In genomic region chr5:35120745-35121144, GRCh38 we compare ENCODE assay signal across 17 cellular contexts.
A peak's percentile ranks its signal among the peaks of the same experiment; 100 is the strongest.
DNase-seq lines count a peak whose midpoint lies in the region; ATAC-seq, FAIRE-seq and TF ChIP-seq lines count a peak whose summit lies in the region.
"Had no signal": no experiment of that assay in that cellular context is flagged by ENCODE, and none has a peak within 500 bp of the region (broad histone marks: within the 10 kb centered on the region; RNA-seq: fewer than 3 reads in every experiment).

No MANE protein-coding gene starts in this region.

- 35% methylated on average over 1 of the region's 1 CpG for WGBS in liver
- 100% methylated on average over 1 of the region's 1 CpG for WGBS in HepG2 (ENCODE audit: low lambda C conversion rate)

- FAIRE-seq in HepG2 (lab: Jason Lieb, UNC): no peak
- FAIRE-seq: GM12878, GM19239, H1 had no signal

- H3K27ac Mint-ChIP-seq in progenitor cell of endocrine pancreas (no peak overlapping the region), glutamatergic neuron (ENCODE audit: unreplicated experiment) (no peak overlapping the region)
- H3K27ac Mint-ChIP-seq: CD8-positive, alpha-beta memory T cell; HFFc6 had no signal

- H3K4me1 ChIP-seq in liver (ENCODE audit: control insufficient read depth in 4 of 4, insufficient read depth in 4 of 4, low read length in 3 of 4) (peaks cover 3 to 29% (median 20%) of the 10 kb centered on the region in 4 donors), HepG2 (ENCODE audit: insufficient read depth, low read length) (peaks cover 49% of the 10 kb centered on the region)
- H3K4me1 ChIP-seq: BLaER1, Caco-2, HAP-1 had no signal

- H3K27me3 Mint-ChIP-seq in progenitor cell of endocrine pancreas (peaks cover 3% of the 10 kb centered on the region), glutamatergic neuron (ENCODE audit: unreplicated experiment) (no peaks in the 10 kb centered on the region)

- no peak overlapping the region for H2AFZ ChIP-seq in HepG2 (ENCODE audit: low read length)

- DNase-seq in HepG2 (ENCODE audit: low spot score): no peak
- DNase-seq in cardiac fibroblast (ENCODE audit: low read depth in 2 of 2): peak; percentile 23 to 42
- peak; percentile 63 for DNase-seq in fibroblast of villous mesenchyme (ENCODE audit: low read depth)
- DNase-seq in progenitor cell of endocrine pancreas (ENCODE audit: low spot score, unreplicated experiment): no peak
- no peak for DNase-seq in GM13977 (ENCODE audit: low spot score)
- no peak for DNase-seq in glutamatergic neuron
- DNase-seq: 8988T; AML-193; Caco-2; CD8-positive, alpha-beta memory T cell; HFFc6 had no signal

- H3K36me3 Mint-ChIP-seq in progenitor cell of endocrine pancreas (ENCODE audit: insufficient read depth): no peaks in the 10 kb centered on the region
- H3K36me3 Mint-ChIP-seq in glutamatergic neuron (ENCODE audit: unreplicated experiment): no peaks in the 10 kb centered on the region
- H3K36me3 Mint-ChIP-seq: CD8-positive, alpha-beta memory T cell had no signal

- H3K4me3 Mint-ChIP-seq in progenitor cell of endocrine pancreas (ENCODE audit: low read depth) (no peak overlapping the region), glutamatergic neuron (ENCODE audit: unreplicated experiment) (no peak overlapping the region)
- H3K4me3 Mint-ChIP-seq: CD8-positive, alpha-beta memory T cell; HFFc6 had no signal

- no peak overlapping the region for H3K4me3 ChIP-seq in liver (ENCODE audit: low read depth in 1 of 3, low read length in 3 of 3)
- no peak overlapping the region for H3K4me3 ChIP-seq in HepG2 (replicated peaks in 1 of 3; ENCODE audit: insufficient read depth in 1 of 3, low read depth in 2 of 3, low read length in 3 of 3)
- no peak overlapping the region for H3K4me3 ChIP-seq in cardiac fibroblast (replicated peaks in 1 of 2; ENCODE audit: low read depth in 2 of 2, low read length in 2 of 2)
- no peak overlapping the region for H3K4me3 ChIP-seq in fibroblast of villous mesenchyme (ENCODE audit: low read depth, low read length)
- H3K4me3 ChIP-seq: BLaER1, GM12878, HAP-1 had no signal

- TF ChIP-seq EP300 in HepG2 (IDR thresholded peaks at IDR 0.05; ENCODE audit: low read depth in 2 of 2, low read length in 2 of 2): no peak
- TF ChIP-seq EP300 in HepG2 (CRISPR knock-in tag; IDR thresholded peaks at IDR 0.05; ENCODE audit: borderline replicate concordance): no peak

- CTCF ChIA-PET in HepG2 (lab: Yijun Ruan, JAX; ENCODE audit: low intra/inter-chr PET ratio, low total read pairs): no interaction called here

- H3K36me3 ChIP-seq in liver (ENCODE audit: control insufficient read depth in 4 of 4, insufficient read depth in 3 of 4, low read depth in 1 of 4, low read length in 3 of 4): peaks cover 0 to 2% (median 0%) of the 10 kb centered on the region in 4 donors
- peaks cover 0 to 5% of the 10 kb centered on the region in 2 experiments; a peak in 1 of 5 replicates for H3K36me3 ChIP-seq in HepG2 (replicated peaks in 1 of 2; ENCODE audit: control insufficient read depth in 1 of 2, insufficient read depth in 2 of 2, low read length in 2 of 2)
- H3K36me3 ChIP-seq: BLaER1, HAP-1 had no signal

- TF ChIP-seq CTCF in liver (IDR thresholded peaks at IDR 0.05; ENCODE audit: low read depth, low read length, missing input control): no peak
- TF ChIP-seq CTCF in HepG2 (CRISPR knock-in tag; IDR thresholded peaks at IDR 0.05): no peak
- TF ChIP-seq CTCF in cardiac fibroblast (IDR thresholded peaks at IDR 0.05; ENCODE audit: low read depth, low read length): no peak
- no peak for TF ChIP-seq CTCF in fibroblast of villous mesenchyme (IDR thresholded peaks at IDR 0.05; ENCODE audit: insufficient read depth, low read depth, low read length)
- TF ChIP-seq CTCF in progenitor cell of endocrine pancreas (IDR thresholded peaks at IDR 0.05; ENCODE audit: unreplicated experiment): no peak
- no peak for TF ChIP-seq CTCF in GM13977 (IDR thresholded peaks at IDR 0.05; ENCODE audit: extremely low read depth, insufficient read depth, missing control alignments)
- no peak for TF ChIP-seq CTCF in glutamatergic neuron (IDR thresholded peaks at IDR 0.05; ENCODE audit: partially characterized antibody, unreplicated experiment)

- H3K9me3 Mint-ChIP-seq in progenitor cell of endocrine pancreas (ENCODE audit: low read depth) (peaks cover 4% of the 10 kb centered on the region), glutamatergic neuron (ENCODE audit: unreplicated experiment) (no peaks in the 10 kb centered on the region)
- H3K9me3 Mint-ChIP-seq: HFFc6 had no signal

- no peak overlapping the region for H3K27ac ChIP-seq in liver (ENCODE audit: low read depth in 1 of 2, low read length in 2 of 2)
- no peak overlapping the region for H3K27ac ChIP-seq in HepG2 (ENCODE audit: extremely low read length, insufficient read depth, low read length)
- H3K27ac ChIP-seq: BLaER1 had no signal

- in situ Hi-C loops in HepG2 (cut with HindIII; ENCODE audit: extremely low pct_ligation_motif_present, low pct_unique_long_range_greater_than_20kb) (no loop called here), GM13977 (cut with MboI; ENCODE audit: low pct_unique_long_range_greater_than_20kb, low sequenced_read_pairs, unreplicated experiment) (no loop called here)

- no peaks in the 10 kb centered on the region for H4K20me1 ChIP-seq in HepG2 (ENCODE audit: insufficient read depth, low read length)
- H4K20me1 ChIP-seq: BLaER1 had no signal

- POLR2A ChIA-PET in HepG2 (lab: Yijun Ruan, JAX): no interaction called here

- BruUV-seq in HepG2 (replicated peaks; lab: Mats Ljungman, UMichigan): no TSS peak

- H3K4me2 ChIP-seq in HepG2 (ENCODE audit: low read depth, low read length): no peak overlapping the region
- H3K4me2 ChIP-seq: BLaER1 had no signal

- H3K27me3 ChIP-seq in liver (ENCODE audit: control insufficient read depth in 4 of 4, insufficient read depth in 4 of 4, low read length in 3 of 4): no peaks in the 10 kb centered on the region
- H3K27me3 ChIP-seq in HepG2 (ENCODE audit: control insufficient read depth in 1 of 2, insufficient read depth in 2 of 2, low read length in 2 of 2): no peaks in the 10 kb centered on the region
- H3K27me3 ChIP-seq: BLaER1 had no signal

- TF ChIP-seq RAD21 in liver (IDR thresholded peaks at IDR 0.05): no peak
- TF ChIP-seq RAD21 in HepG2 (CRISPR knock-in tag; IDR thresholded peaks at IDR 0.05): no peak

- ATAC-seq in HepG2: no peak
- ATAC-seq: GM12878 had no signal

- H3K9me3 ChIP-seq in liver (ENCODE audit: control insufficient read depth in 4 of 4, low read length in 3 of 4): no peaks in the 10 kb centered on the region
- no peaks in the 10 kb centered on the region for H3K9me3 ChIP-seq in HepG2 (ENCODE audit: low read length)
- H3K9me3 ChIP-seq: BLaER1, Caco-2, HAP-1 had no signal

- TF ChIP-seq POLR2A in HepG2 (IDR thresholded peaks at IDR 0.05; ENCODE audit: insufficient read depth in 1 of 2, low read depth in 2 of 2, low read length in 2 of 2): no peak

- H3K9ac ChIP-seq in liver (ENCODE audit: low read depth in 1 of 2, low read length in 2 of 2): no peak overlapping the region
- H3K9ac ChIP-seq in HepG2 (ENCODE audit: insufficient read depth, low read depth, low read length): no peak overlapping the region
- H3K9ac ChIP-seq: BLaER1 had no signal

- H3K4me1 Mint-ChIP-seq in progenitor cell of endocrine pancreas (ENCODE audit: low read depth) (peaks cover 10% of the 10 kb centered on the region), glutamatergic neuron (ENCODE audit: low read depth, unreplicated experiment) (no peaks in the 10 kb centered on the region)
- H3K4me1 Mint-ChIP-seq: CD8-positive, alpha-beta memory T cell had no signal

- intact Hi-C loops in HepG2 (cut with micrococcal nuclease; ENCODE audit: unreplicated experiment): loop anchor here (5.0 kb wide), 1 partner anchor 37 kb away; no protein-coding TSS in a partner anchor

- H3K79me2 ChIP-seq in HepG2 (ENCODE audit: insufficient read depth, low read length): no peaks in the 10 kb centered on the region

TF ChIP-seq in liver, 16 proteins besides CTCF, POLR2A, EP300 and RAD21 (continues in another document):
- TF ChIP-seq RXRA (IDR thresholded peaks at IDR 0.05) (peak in 1 of 2 donors; percentile 9), HNF4A (conservative IDR thresholded peaks at IDR 0.05) (no peak), TAF1 (conservative IDR thresholded peaks at IDR 0.05) (no peak), SP1 (IDR thresholded peaks at IDR 0.05) (peak; percentile 13), NR2F2 (IDR thresholded peaks at IDR 0.05) (peak; percentile 60)
- TF ChIP-seq, protein P1, sequence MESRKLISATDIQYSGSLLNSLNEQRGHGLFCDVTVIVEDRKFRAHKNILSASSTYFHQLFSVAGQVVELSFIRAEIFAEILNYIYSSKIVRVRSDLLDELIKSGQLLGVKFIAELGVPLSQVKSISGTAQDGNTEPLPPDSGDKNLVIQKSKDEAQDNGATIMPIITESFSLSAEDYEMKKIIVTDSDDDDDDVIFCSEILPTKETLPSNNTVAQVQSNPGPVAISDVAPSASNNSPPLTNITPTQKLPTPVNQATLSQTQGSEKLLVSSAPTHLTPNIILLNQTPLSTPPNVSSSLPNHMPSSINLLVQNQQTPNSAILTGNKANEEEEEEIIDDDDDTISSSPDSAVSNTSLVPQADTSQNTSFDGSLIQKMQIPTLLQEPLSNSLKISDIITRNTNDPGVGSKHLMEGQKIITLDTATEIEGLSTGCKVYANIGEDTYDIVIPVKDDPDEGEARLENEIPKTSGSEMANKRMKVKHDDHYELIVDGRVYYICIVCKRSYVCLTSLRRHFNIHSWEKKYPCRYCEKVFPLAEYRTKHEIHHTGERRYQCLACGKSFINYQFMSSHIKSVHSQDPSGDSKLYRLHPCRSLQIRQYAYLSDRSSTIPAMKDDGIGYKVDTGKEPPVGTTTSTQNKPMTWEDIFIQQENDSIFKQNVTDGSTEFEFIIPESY (IDR thresholded peaks at IDR 0.05): no peak

TF ChIP-seq in HepG2, 621 proteins besides CTCF, POLR2A, EP300 and RAD21 (continues in another document):
- no peak for TF ChIP-seq HOXA7 (CRISPR knock-in tag; IDR thresholded peaks at IDR 0.05)
- TF ChIP-seq, protein P2, sequence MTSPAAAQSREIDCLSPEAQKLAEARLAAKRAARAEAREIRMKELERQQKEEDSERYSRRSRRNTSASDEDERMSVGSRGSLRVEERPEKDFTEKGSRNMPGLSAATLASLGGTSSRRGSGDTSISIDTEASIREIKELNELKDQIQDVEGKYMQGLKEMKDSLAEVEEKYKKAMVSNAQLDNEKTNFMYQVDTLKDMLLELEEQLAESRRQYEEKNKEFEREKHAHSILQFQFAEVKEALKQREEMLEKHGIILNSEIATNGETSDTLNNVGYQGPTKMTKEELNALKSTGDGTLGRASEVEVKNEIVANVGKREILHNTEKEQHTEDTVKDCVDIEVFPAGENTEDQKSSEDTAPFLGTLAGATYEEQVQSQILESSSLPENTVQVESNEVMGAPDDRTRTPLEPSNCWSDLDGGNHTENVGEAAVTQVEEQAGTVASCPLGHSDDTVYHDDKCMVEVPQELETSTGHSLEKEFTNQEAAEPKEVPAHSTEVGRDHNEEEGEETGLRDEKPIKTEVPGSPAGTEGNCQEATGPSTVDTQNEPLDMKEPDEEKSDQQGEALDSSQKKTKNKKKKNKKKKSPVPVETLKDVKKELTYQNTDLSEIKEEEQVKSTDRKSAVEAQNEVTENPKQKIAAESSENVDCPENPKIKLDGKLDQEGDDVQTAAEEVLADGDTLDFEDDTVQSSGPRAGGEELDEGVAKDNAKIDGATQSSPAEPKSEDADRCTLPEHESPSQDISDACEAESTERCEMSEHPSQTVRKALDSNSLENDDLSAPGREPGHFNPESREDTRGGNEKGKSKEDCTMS (CRISPR knock-in tag; conservative IDR thresholded peaks at IDR 0.05): no peak
- no peak for TF ChIP-seq ZNF235 (CRISPR knock-in tag; IDR thresholded peaks at IDR 0.05; ENCODE audit: borderline replicate concordance)

Comparison
In these comparisons a context has a peak if more than half of its experiments do, and no peak if none do; other contexts are left out.
1. DNase-seq: peak in cardiac fibroblast (2 of 2) and fibroblast of villous mesenchyme (single experiment); none in HepG2 (single experiment), progenitor cell of endocrine pancreas (single experiment), GM13977 (single experiment) and glutamatergic neuron (single experiment).